In the genomic region with DNA sequence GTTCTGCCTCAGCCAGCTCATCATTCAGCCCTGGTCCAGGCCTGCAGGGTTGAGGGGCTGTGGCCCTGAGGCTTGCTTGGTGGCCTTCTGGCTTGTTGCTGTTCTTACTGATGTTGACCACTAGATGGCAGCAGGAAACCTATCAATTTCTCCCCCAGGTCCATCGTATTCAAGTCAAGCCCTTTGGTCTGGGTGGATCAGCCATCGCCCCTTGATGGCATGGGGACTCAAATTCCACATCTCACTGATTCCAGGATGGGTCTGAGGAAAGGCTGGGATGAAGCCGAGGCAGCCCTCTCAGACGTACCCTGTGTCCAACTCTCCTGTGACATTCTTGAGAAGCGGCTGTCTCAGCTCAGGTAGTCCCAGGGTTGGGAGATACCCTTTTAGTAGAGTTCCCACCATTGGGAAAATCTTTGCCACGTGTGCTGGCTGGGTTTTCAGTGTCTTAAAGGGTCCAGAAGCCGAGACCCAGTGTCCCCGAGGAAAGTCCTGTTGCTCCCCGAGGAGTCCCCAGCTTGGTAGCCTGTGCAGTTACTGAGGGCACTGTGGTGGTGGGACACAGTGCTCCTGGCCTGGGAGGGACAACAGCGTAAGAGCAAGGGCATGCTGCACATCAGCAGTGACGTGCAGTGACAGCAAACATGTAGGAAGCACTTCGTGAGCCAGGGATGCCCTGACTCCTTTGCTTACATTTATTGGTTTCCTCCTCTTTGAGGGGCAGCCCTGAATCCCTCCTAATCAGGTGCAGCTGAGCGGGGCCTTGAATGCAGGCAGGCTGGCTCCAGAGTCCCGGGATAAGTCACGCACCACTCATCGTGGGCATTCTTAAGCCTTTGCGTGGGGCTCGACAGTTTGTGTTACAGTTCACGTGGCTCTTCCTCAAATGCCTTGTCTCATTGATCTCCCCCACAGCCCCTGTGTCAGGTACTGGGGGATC, we compare ENCODE assay signal across 8 cellular contexts. TPM values are rescaled to one million over a fixed set of nuclear protein-coding genes. Genes with fewer than 3 reads are reported as not detected.
DNase-seq lines count a peak whose midpoint lies in the region; ATAC-seq and TF ChIP-seq lines count a peak whose summit lies in the region.

No MANE protein-coding gene starts in this region.

- TF ChIP-seq POLR2A in adrenal gland (IDR thresholded peaks at IDR 0.05), result no peak

- TF ChIP-seq CTCF in LNCAP (IDR thresholded peaks at IDR 0.05) (peak; percentile 75), adrenal gland (IDR thresholded peaks at IDR 0.05) (peak; percentile 68 to 89 (median 81)), right atrium auricular region (IDR thresholded peaks at IDR 0.05) (peak; percentile 63 to 86)

- H3K36me3 ChIP-seq in adrenal gland (replicated peaks in 1 of 2), result no peaks in the 10 kb centered on the region
- no peaks in the 10 kb centered on the region for H3K36me3 ChIP-seq in right atrium auricular region

- H3K4me3 ChIP-seq in adrenal gland (no peak overlapping the region), right atrium auricular region (no peak overlapping the region)

- ATAC-seq in HG02938 (IDR thresholded peaks at IDR 0.05; ENCODE audit: unreplicated experiment), result no peak
- no peak for ATAC-seq in HG02884 (IDR thresholded peaks at IDR 0.05; ENCODE audit: unreplicated experiment)

- no peak overlapping the region for H3K27ac ChIP-seq in adrenal gland
- H3K27ac ChIP-seq in right atrium auricular region, result peak overlapping the region; percentile 41 to 73

- intact Hi-C loops in adrenal gland (cut with DNase I), result loop anchor here (1.0 to 10.0 kb wide), 5 partner anchors 61 to 140 kb away; partner anchors contain the start of gene TSPAN9 (in 1 of the 2)

- H3K27me3 ChIP-seq in adrenal gland (no peaks in the 10 kb centered on the region), right atrium auricular region (no peaks in the 10 kb centered on the region)

- peak; percentile 95 for DNase-seq in G401 (ENCODE audit: low spot score)
- peak; percentile 70 for DNase-seq in RPMI8226
- DNase-seq in adrenal gland, result peak; percentile 28 to 76 (median 47)
- DNase-seq in right atrium auricular region (ENCODE audit: low spot score), result no peak
- DNase-seq in retina, result peak; percentile 87

- H3K9me3 ChIP-seq in adrenal gland (replicated peaks in 1 of 3) (no peaks in the 10 kb centered on the region), right atrium auricular region (no peaks in the 10 kb centered on the region)

- in situ Hi-C loops in G401 (cut with HindIII; ENCODE audit: low sequenced_read_pairs), result no loop called here

- peaks cover 0 to under 1% of the 10 kb centered on the region in 2 donors for H3K4me1 ChIP-seq in adrenal gland (replicated peaks in 1 of 2)
- peaks cover 0 to 94% of the 10 kb centered on the region in 2 donors for H3K4me1 ChIP-seq in right atrium auricular region

- WGBS in adrenal gland, 4 donors, result 63 to 77% (median 69%) methylated on average over 10 to 19 of the region's 19 CpGs

RNA-seq across cellular contexts. Expression of gene TSPAN9, which starts 58.6 kb away (rescaled TPM):
- 18.8 and 19.1 TPM in 2 replicates for total RNA-seq in G401 (2014; rRNA removed; shearing (Covaris generic))
- total RNA-seq in adrenal gland, result 10 to 100 TPM; 15.3 to 31.4 (median 27.3) TPM
- 10 to 100 TPM; 12.4 to 18.1 (median 16.5) TPM for polyA plus RNA-seq in adrenal gland
- total RNA-seq in right atrium auricular region, result 100 to 1,000 TPM; 103 to 185 TPM

Comparison
In these comparisons a context has a peak if more than half of its experiments do, and no peak if none do; other contexts are left out.
1. H3K27ac ChIP-seq: peak in right atrium auricular region (2 of 2); none in adrenal gland (0 of 5).
2. Peak in every context shown above with its lines, with median percentiles within 50 percentile points of each other: CTCF ChIP-seq.